6 cellular contexts compared by ENCODE assay signal in genomic region chr6:73632346-73632745, GRCh38.
"Had no signal": no experiment of that assay in that cellular context is flagged by ENCODE, and none has a peak within 500 bp of the region (broad histone marks: within the 10 kb centered on the region; RNA-seq: fewer than 3 reads in every experiment).

No MANE protein-coding gene starts in this region.

- H3K4me3 Mint-ChIP-seq: IgD-negative memory B cell had no signal

- H3K4me1 Mint-ChIP-seq: IgD-negative memory B cell had no signal

- H3K27ac ChIP-seq: HL-60, KMS-11 had no signal

- H3K4me3 ChIP-seq: K562 had no signal

- DNase-seq: KBM-7, KG1 had no signal

- H3K9me3 Mint-ChIP-seq: IgD-negative memory B cell had no signal

- H3K27me3 Mint-ChIP-seq: IgD-negative memory B cell had no signal
